8 cellular contexts compared by ENCODE assay signal in genomic region chr17:7240375-7240774, GRCh38. TPM values are rescaled to one million over a fixed set of nuclear protein-coding genes. Genes with fewer than 3 reads are reported as not detected.
DNase-seq lines count a peak whose midpoint lies in the region; ATAC-seq and TF ChIP-seq lines count a peak whose summit lies in the region.

No MANE protein-coding gene starts in this region.

- no peak for TF ChIP-seq POLR2A in testis (IDR thresholded peaks at IDR 0.05)

- H3K9ac ChIP-seq in iPS-20b (ENCODE audit: low read depth, low read length) = peak overlapping the region; percentile 38; the same call in 1 of the 2 replicates

- peak overlapping the region; percentile 79 for H3K27ac Mint-ChIP-seq in activated CD8-positive, alpha-beta memory T cell treated with anti-CD3 and anti-CD28 coated beads, Interleukin-2, amount 10 ng/mL, durations not matched to agents 7 days and 5 days
- peak overlapping the region; percentile 97 for H3K27ac Mint-ChIP-seq in activated CD8-positive, alpha-beta T cell treated with anti-CD3 and anti-CD28 coated beads for 36 hours

- H3K27ac ChIP-seq in iPS-20b (ENCODE audit: low read length) = no peak overlapping the region
- H3K27ac ChIP-seq in testis = peak overlapping the region; percentile 92 to 98

- peaks cover 33% of the 10 kb centered on the region for H3K36me3 Mint-ChIP-seq in activated CD8-positive, alpha-beta memory T cell treated with anti-CD3 and anti-CD28 coated beads, Interleukin-2, amount 10 ng/mL, durations not matched to agents 7 days and 5 days
- peaks cover 28% of the 10 kb centered on the region for H3K36me3 Mint-ChIP-seq in activated CD8-positive, alpha-beta T cell treated with anti-CD3 and anti-CD28 coated beads for 36 hours (ENCODE audit: low read depth)

- intact Hi-C loops in activated CD8-positive, alpha-beta T cell treated with anti-CD3 and anti-CD28 coated beads for 36 hours (cut with micrococcal nuclease) = no loop called here
- intact Hi-C loops in testis (cut with DNase I; ENCODE audit: low total_unique reads) = no loop called here

- DNase-seq in activated CD8-positive, alpha-beta memory T cell treated with anti-CD3 and anti-CD28 coated beads, Interleukin-2, amount 10 ng/mL, durations not matched to agents 7 days and 5 days = no peak
- DNase-seq in activated CD8-positive, alpha-beta memory T cell treated with anti-CD3 and anti-CD28 coated beads, Interleukin-2, amount 50 U/mL, for 4 hours = no peak
- DNase-seq in activated CD8-positive, alpha-beta T cell treated with anti-CD3 and anti-CD28 coated beads for 36 hours = no peak
- no peak for DNase-seq in testis

- H3K27me3 ChIP-seq in iPS-20b (ENCODE audit: insufficient read depth, low read length) (no peaks in the 10 kb centered on the region), testis (no peaks in the 10 kb centered on the region)

- H3K27me3 Mint-ChIP-seq in activated CD8-positive, alpha-beta memory T cell treated with anti-CD3 and anti-CD28 coated beads, Interleukin-2, amount 10 ng/mL, durations not matched to agents 7 days and 5 days = no peaks in the 10 kb centered on the region
- no peaks in the 10 kb centered on the region for H3K27me3 Mint-ChIP-seq in activated CD8-positive, alpha-beta T cell treated with anti-CD3 and anti-CD28 coated beads for 36 hours

- H3K36me3 ChIP-seq in iPS-20b (ENCODE audit: insufficient read depth, low read depth, low read length) = peaks cover 41% of the 10 kb centered on the region
- H3K36me3 ChIP-seq in testis (ENCODE audit: low read depth, missing control alignments) = no peaks in the 10 kb centered on the region

- POLR2A ChIA-PET in activated CD8-positive, alpha-beta T cell treated with anti-CD3 and anti-CD28 coated beads for 36 hours (lab: Charles Lee) = interaction anchor here (0.7 to 15.6 kb wide), 6 partner anchors 9 to 446 kb away, joined by 3 to 261 read pairs (median 5); partner anchors contain the start of genes ACADVL, CTDNEP1, DLG4 and ELP5

- no peaks in the 10 kb centered on the region for H3K9me3 Mint-ChIP-seq in activated CD8-positive, alpha-beta memory T cell treated with anti-CD3 and anti-CD28 coated beads, Interleukin-2, amount 10 ng/mL, durations not matched to agents 7 days and 5 days (ENCODE audit: low read depth)
- H3K9me3 Mint-ChIP-seq in activated CD8-positive, alpha-beta T cell treated with anti-CD3 and anti-CD28 coated beads for 36 hours = no peaks in the 10 kb centered on the region

- H3K4me1 ChIP-seq in iPS-20b (ENCODE audit: insufficient read depth, low read length) (peaks cover 16% of the 10 kb centered on the region), testis (peaks cover 34% of the 10 kb centered on the region)

- peak overlapping the region; percentile 86 for H3K4me3 Mint-ChIP-seq in activated CD8-positive, alpha-beta memory T cell treated with anti-CD3 and anti-CD28 coated beads, Interleukin-2, amount 10 ng/mL, durations not matched to agents 7 days and 5 days
- H3K4me3 Mint-ChIP-seq in activated CD8-positive, alpha-beta T cell treated with anti-CD3 and anti-CD28 coated beads for 36 hours = peak overlapping the region; percentile 96

- H3K9me3 ChIP-seq in iPS-20b (ENCODE audit: insufficient read depth, low read depth, low read length) (no peaks in the 10 kb centered on the region), testis (no peaks in the 10 kb centered on the region)

- no peak for TF ChIP-seq CTCF in activated CD8-positive, alpha-beta T cell treated with anti-CD3 and anti-CD28 coated beads for 36 hours (IDR thresholded peaks at IDR 0.05)
- TF ChIP-seq CTCF in testis (IDR thresholded peaks at IDR 0.05) = no peak

- CTCF ChIA-PET in activated CD8-positive, alpha-beta memory T cell treated with anti-CD3 and anti-CD28 coated beads, Interleukin-2, amount 10 ng/mL, durations not matched to agents 7 days and 5 days (lab: Charles Lee) = interaction anchor here (1.6 to 4.1 kb wide), 3 partner anchors 11 to 56 kb away, joined by 4 to 18 read pairs (median 13); partner anchors contain the start of genes ACADVL, CTDNEP1, DLG4 and ELP5
- CTCF ChIA-PET in activated CD8-positive, alpha-beta T cell treated with anti-CD3 and anti-CD28 coated beads for 36 hours (lab: Charles Lee) = interaction anchor here (1.7 to 7.2 kb wide), 2 partner anchors 20 to 55 kb away, joined by 4 to 41 read pairs; partner anchors contain the start of genes ACADVL and DLG4

- ATAC-seq in activated CD8-positive, alpha-beta memory T cell treated with anti-CD3 and anti-CD28 coated beads, Interleukin-2, amount 10 ng/mL, durations not matched to agents 7 days and 5 days = no peak
- no peak for ATAC-seq in activated CD8-positive, alpha-beta T cell treated with anti-CD3 and anti-CD28 coated beads for 36 hours
- no peak for ATAC-seq in HG02798 (IDR thresholded peaks at IDR 0.05; ENCODE audit: poor library complexity, unreplicated experiment)
- no peak for ATAC-seq in HG02870 (IDR thresholded peaks at IDR 0.05; ENCODE audit: unreplicated experiment)
- ATAC-seq in HG02884 (IDR thresholded peaks at IDR 0.05; ENCODE audit: unreplicated experiment) = no peak

- H3K4me3 ChIP-seq in iPS-20b (ENCODE audit: low read length) (peak overlapping the region; percentile 86; the same call in 1 of the 2 replicates), testis (no peak overlapping the region)

- peaks cover 50% of the 10 kb centered on the region for H3K4me1 Mint-ChIP-seq in activated CD8-positive, alpha-beta memory T cell treated with anti-CD3 and anti-CD28 coated beads, Interleukin-2, amount 10 ng/mL, durations not matched to agents 7 days and 5 days
- H3K4me1 Mint-ChIP-seq in activated CD8-positive, alpha-beta T cell treated with anti-CD3 and anti-CD28 coated beads for 36 hours (ENCODE audit: low read depth) = peaks cover 45% of the 10 kb centered on the region

- WGBS in testis, 2 donors = 56 to 58% methylated on average over 4 of the region's 4 CpGs

RNA-seq across cellular contexts. Expression of gene PHF23, which starts 1.1 kb away (rescaled TPM):
- total RNA-seq in activated CD8-positive, alpha-beta memory T cell treated with anti-CD3 and anti-CD28 coated beads, Interleukin-2, amount 10 ng/mL, durations not matched to agents 7 days and 5 days = 10 to 100 TPM; 42.1 to 53.2 TPM
- total RNA-seq in activated CD8-positive, alpha-beta T cell treated with anti-CD3 and anti-CD28 coated beads for 36 hours = 10 to 100 TPM; 17.8 to 24.4 TPM
- 10 to 100 TPM; 54.9 to 61.6 TPM for total RNA-seq in testis
- 53.4 TPM for polyA plus RNA-seq in testis (ENCODE audit: insufficient read depth, low read depth, low replicate concordance)

RNA-seq across cellular contexts. Expression of gene GABARAP, which starts 1.9 kb away (rescaled TPM):
- total RNA-seq in activated CD8-positive, alpha-beta memory T cell treated with anti-CD3 and anti-CD28 coated beads, Interleukin-2, amount 10 ng/mL, durations not matched to agents 7 days and 5 days = 100 to 1,000 TPM; 207 to 231 TPM
- total RNA-seq in activated CD8-positive, alpha-beta T cell treated with anti-CD3 and anti-CD28 coated beads for 36 hours = 100 to 1,000 TPM; 104 to 118 TPM
- total RNA-seq in testis = 100 to 1,000 TPM; 521 to 683 TPM
- polyA plus RNA-seq in testis (ENCODE audit: insufficient read depth, low read depth, low replicate concordance) = 1,171 TPM

RNA-seq across cellular contexts. Expression of gene DVL2, which starts 6.1 kb away (rescaled TPM):
- 10 to 100 TPM; 52.7 to 62.0 TPM for total RNA-seq in activated CD8-positive, alpha-beta memory T cell treated with anti-CD3 and anti-CD28 coated beads, Interleukin-2, amount 10 ng/mL, durations not matched to agents 7 days and 5 days
- 10 to 100 TPM; 50.0 to 53.6 TPM for total RNA-seq in activated CD8-positive, alpha-beta T cell treated with anti-CD3 and anti-CD28 coated beads for 36 hours
- total RNA-seq in testis = 100 to 1,000 TPM in 1 of 2 donors, 10 to 100 TPM in 1; 81.3 to 102 TPM
- polyA plus RNA-seq in testis (ENCODE audit: insufficient read depth, low read depth, low replicate concordance) = 43.6 TPM

RNA-seq across cellular contexts. Expression of gene CTDNEP1, which starts 11.2 kb away (rescaled TPM):
- 100 to 1,000 TPM; 162 to 192 TPM for total RNA-seq in activated CD8-positive, alpha-beta memory T cell treated with anti-CD3 and anti-CD28 coated beads, Interleukin-2, amount 10 ng/mL, durations not matched to agents 7 days and 5 days
- total RNA-seq in activated CD8-positive, alpha-beta T cell treated with anti-CD3 and anti-CD28 coated beads for 36 hours = 100 to 1,000 TPM; 159 to 160 TPM
- 10 to 100 TPM; 86.4 to 94.0 TPM for total RNA-seq in testis
- 138 TPM for polyA plus RNA-seq in testis (ENCODE audit: insufficient read depth, low read depth, low replicate concordance)

RNA-seq across cellular contexts. Expression of gene ELP5, which starts 11.6 kb away (rescaled TPM):
- 10 to 100 TPM; 56.5 to 70.4 TPM for total RNA-seq in activated CD8-positive, alpha-beta memory T cell treated with anti-CD3 and anti-CD28 coated beads, Interleukin-2, amount 10 ng/mL, durations not matched to agents 7 days and 5 days
- total RNA-seq in activated CD8-positive, alpha-beta T cell treated with anti-CD3 and anti-CD28 coated beads for 36 hours = 10 to 100 TPM; 80.2 to 85.4 TPM
- 100 to 1,000 TPM; 107 to 123 TPM for total RNA-seq in testis
- polyA plus RNA-seq in testis (ENCODE audit: insufficient read depth, low read depth, low replicate concordance) = 295 TPM
